Comparison of ENCODE assay signal across 1 cellular context in genomic region chr17:81928497-81929252, GRCh38.
TF ChIP-seq lines count a peak whose summit lies in the region.

No MANE protein-coding gene starts in this region.

TF ChIP-seq in HEK293, 187 proteins besides CTCF, POLR2A, EP300 and RAD21 (continued from another document):
- no peak for TF ChIP-seq AEBP2 (tag by site-specific recombination; IDR thresholded peaks at IDR 0.05; ENCODE audit: borderline replicate concordance)
- TF ChIP-seq ZNF600 (tag by site-specific recombination; IDR thresholded peaks at IDR 0.05), result peak; percentile 83
- no peak for TF ChIP-seq ZNF274 (IDR thresholded peaks at IDR 0.05; ENCODE audit: low read length)
- no peak for TF ChIP-seq ZNF274 (tag by site-specific recombination; IDR thresholded peaks at IDR 0.05; ENCODE audit: borderline replicate concordance)
- peak; percentile 38; the same call in 1 of the 2 replicates for TF ChIP-seq ZNF341 (tag by site-specific recombination; IDR thresholded peaks at IDR 0.05; ENCODE audit: low read depth)
- TF ChIP-seq HIC1 (tag by site-specific recombination; IDR thresholded peaks at IDR 0.05), result peak; percentile 45; the same call in 1 of the 2 replicates
TF ChIP-seq in HEK293: peak in this region for 9.
